8 cellular contexts compared by ENCODE assay signal in the genomic region with DNA sequence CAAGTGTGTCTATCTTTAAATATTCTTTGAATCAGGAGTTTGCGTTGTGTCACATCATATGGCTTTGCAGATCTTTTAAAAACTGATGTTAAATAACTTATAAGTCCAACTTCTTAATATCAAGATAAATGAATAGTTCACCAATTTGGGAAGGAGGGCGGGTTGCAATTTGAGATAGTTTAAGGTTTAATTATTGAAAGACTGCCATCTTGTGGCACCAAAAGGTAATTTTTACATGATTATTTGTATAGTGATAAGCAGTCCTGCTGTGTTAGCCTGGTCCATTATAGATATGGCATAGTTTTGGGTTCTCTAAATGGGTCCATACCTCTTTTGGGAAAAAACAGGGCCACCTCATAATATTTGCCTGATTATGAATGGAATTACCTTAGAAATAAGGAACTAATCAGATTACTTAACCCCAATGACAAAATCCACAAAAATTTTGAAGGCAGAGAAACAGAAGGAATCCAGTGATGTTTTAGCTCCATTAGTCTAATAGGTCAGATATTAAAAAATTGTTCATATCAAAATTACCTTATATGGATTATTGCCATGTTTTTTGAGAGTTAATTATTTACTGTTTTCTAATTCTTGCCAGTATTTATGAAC.
DNase-seq lines count a peak whose midpoint lies in the region; ATAC-seq and TF ChIP-seq lines count a peak whose summit lies in the region.

No MANE protein-coding gene starts in this region.

- POLR2A ChIA-PET in CD4-positive, alpha-beta memory T cell (lab: Charles Lee; ENCODE audit: partially characterized antibody): no interaction called here
- POLR2A ChIA-PET in RWPE1 (lab: Yijun Ruan, JAX; ENCODE audit: low non-redundant PET): no interaction called here

- 3 to 13% methylated on average over 2 of the region's 2 CpGs for WGBS in esophagus squamous epithelium, 2 donors

- no peak overlapping the region for H3K27ac Mint-ChIP-seq in CD4-positive, alpha-beta memory T cell
- no peak overlapping the region for H3K27ac Mint-ChIP-seq in neural crest cell (ENCODE audit: unreplicated experiment)

- intact Hi-C loops in CD4-positive, alpha-beta memory T cell (cut with micrococcal nuclease): loop anchor here (10.0 kb wide), 1 partner anchor 1755 kb away; no protein-coding TSS in a partner anchor
- intact Hi-C loops in esophagus squamous epithelium (cut with DNase I): no loop called here

- no peaks in the 10 kb centered on the region for H3K4me1 ChIP-seq in CD4-positive, alpha-beta memory T cell (ENCODE audit: insufficient read depth, low read length)
- H3K4me1 ChIP-seq in esophagus squamous epithelium: peaks cover 0 to 28% (median 0%) of the 10 kb centered on the region in 3 donors

- peaks cover 4% of the 10 kb centered on the region for H3K27me3 ChIP-seq in CD4-positive, alpha-beta memory T cell (ENCODE audit: insufficient read depth, low read length)
- no peaks in the 10 kb centered on the region for H3K27me3 ChIP-seq in esophagus squamous epithelium

- H3K4me3 Mint-ChIP-seq in CD4-positive, alpha-beta memory T cell: no peak overlapping the region
- H3K4me3 Mint-ChIP-seq in neural crest cell: no peak overlapping the region

- no peaks in the 10 kb centered on the region for H3K9me3 ChIP-seq in CD4-positive, alpha-beta memory T cell (ENCODE audit: control insufficient read depth in 1 of 2, low read length in 2 of 2)
- no peaks in the 10 kb centered on the region for H3K9me3 ChIP-seq in esophagus squamous epithelium

- peaks cover 0 to 3% (median 0%) of the 10 kb centered on the region in 8 donors for H3K9me3 Mint-ChIP-seq in CD4-positive, alpha-beta memory T cell
- H3K9me3 Mint-ChIP-seq in neural crest cell: no peaks in the 10 kb centered on the region

- no peaks in the 10 kb centered on the region for H3K36me3 Mint-ChIP-seq in CD4-positive, alpha-beta memory T cell
- peaks cover 8% of the 10 kb centered on the region for H3K36me3 Mint-ChIP-seq in neural crest cell (ENCODE audit: low read depth)

- no peak for TF ChIP-seq POLR2A in esophagus squamous epithelium (IDR thresholded peaks at IDR 0.05)

- no peak overlapping the region for H3K4me3 ChIP-seq in CD4-positive, alpha-beta memory T cell (ENCODE audit: low read length in 2 of 2)
- H3K4me3 ChIP-seq in LNCaP clone FGC (ENCODE audit: low read depth, low read length) (no peak overlapping the region), esophagus squamous epithelium (no peak overlapping the region)

- peaks cover 2 to 9% of the 10 kb centered on the region in 2 donors for H3K27me3 Mint-ChIP-seq in CD4-positive, alpha-beta memory T cell
- H3K27me3 Mint-ChIP-seq in neural crest cell (ENCODE audit: low read depth): no peaks in the 10 kb centered on the region

- TF ChIP-seq CTCF in LNCaP clone FGC (IDR thresholded peaks at IDR 0.05; ENCODE audit: control insufficient read depth, extremely low read depth, insufficient read depth) (peak; percentile 45), RWPE1 (conservative IDR thresholded peaks at IDR 0.05; ENCODE audit: low read depth) (peak; percentile 59), esophagus squamous epithelium (IDR thresholded peaks at IDR 0.05) (peak; percentile 24 to 68 (median 57)), neural crest cell (conservative IDR thresholded peaks at IDR 0.05) (peak; percentile 81)

- no peaks in the 10 kb centered on the region for H3K36me3 ChIP-seq in CD4-positive, alpha-beta memory T cell (ENCODE audit: insufficient read depth, low read length)
- peaks cover 0 to 19% (median 0%) of the 10 kb centered on the region in 3 donors for H3K36me3 ChIP-seq in esophagus squamous epithelium

- DNase-seq in CD4-positive, alpha-beta memory T cell: peak in 4 of 5 donors; percentile 2 to 13 (median 6)
- DNase-seq in LNCaP clone FGC (ENCODE audit: low read depth) (peak; percentile 51), RWPE1 (ENCODE audit: low spot score) (peak; percentile 40), esophagus squamous epithelium (lab: John Stamatoyannopoulos, UW) (no peak), neural crest cell (ENCODE audit: low read depth, low spot score) (no peak)
- DNase-seq in activated CD8-positive, alpha-beta memory T cell treated with anti-CD3 and anti-CD28 coated beads for 24 hours: no peak
- DNase-seq in effector CD4-positive, alpha-beta T cell: no peak

- no peak overlapping the region for H3K27ac ChIP-seq in CD4-positive, alpha-beta memory T cell (ENCODE audit: low read depth, low read length)
- H3K27ac ChIP-seq in RWPE1 (no peak overlapping the region), esophagus squamous epithelium (no peak overlapping the region)

- no peaks in the 10 kb centered on the region for H3K4me1 Mint-ChIP-seq in CD4-positive, alpha-beta memory T cell
- no peaks in the 10 kb centered on the region for H3K4me1 Mint-ChIP-seq in neural crest cell

- CTCF ChIA-PET in CD4-positive, alpha-beta memory T cell (lab: Charles Lee; ENCODE audit: partially characterized antibody): interaction anchor here (0.7 to 2.1 kb wide), 10 partner anchors 9 to 1425 kb away, joined by 3 to 13 read pairs (median 4); no protein-coding TSS in a partner anchor
- CTCF ChIA-PET in RWPE1 (lab: Yijun Ruan, JAX): interaction anchor here (0.6 kb wide), 2 partner anchors 438 to 1574 kb away, joined by 4 to 7 read pairs; no protein-coding TSS in a partner anchor

- ATAC-seq in GM19438 (IDR thresholded peaks at IDR 0.05; ENCODE audit: low read depth, unreplicated experiment): peak; percentile 70

Comparison
In these comparisons a context has a peak if more than half of its experiments do, and no peak if none do; other contexts are left out.
1. DNase-seq: peak in CD4-positive, alpha-beta memory T cell (4 of 5), LNCaP clone FGC (single experiment) and RWPE1 (single experiment); none in esophagus squamous epithelium (single experiment), neural crest cell (single experiment), activated CD8-positive, alpha-beta memory T cell treated with anti-CD3 and anti-CD28 coated beads for 24 hours (single experiment) and effector CD4-positive, alpha-beta T cell (single experiment).
2. Peak in every context shown above with its lines, with median percentiles within 50 percentile points of each other: CTCF ChIP-seq.